Comparison of ENCODE assay signal across 7 cellular contexts in genomic region chr12:117629454-117629853, GRCh38.
"Had no signal": no experiment of that assay in that cellular context is flagged by ENCODE, and none has a peak within 500 bp of the region (broad histone marks: within the 10 kb centered on the region; RNA-seq: fewer than 3 reads in every experiment).

No MANE protein-coding gene starts in this region.

- H3K27ac Mint-ChIP-seq: GM23338, H9, HFFc6 had no signal

- ATAC-seq: K562 had no signal

- DNase-seq: HCEC 1CT, HFFc6, IMR-90, KG1 had no signal

- H3K9me3 Mint-ChIP-seq: GM23338, H9 had no signal

- H3K4me3 Mint-ChIP-seq: GM23338, HFFc6 had no signal
